ENCODE assay signal across 19 cellular contexts in the genomic region with DNA sequence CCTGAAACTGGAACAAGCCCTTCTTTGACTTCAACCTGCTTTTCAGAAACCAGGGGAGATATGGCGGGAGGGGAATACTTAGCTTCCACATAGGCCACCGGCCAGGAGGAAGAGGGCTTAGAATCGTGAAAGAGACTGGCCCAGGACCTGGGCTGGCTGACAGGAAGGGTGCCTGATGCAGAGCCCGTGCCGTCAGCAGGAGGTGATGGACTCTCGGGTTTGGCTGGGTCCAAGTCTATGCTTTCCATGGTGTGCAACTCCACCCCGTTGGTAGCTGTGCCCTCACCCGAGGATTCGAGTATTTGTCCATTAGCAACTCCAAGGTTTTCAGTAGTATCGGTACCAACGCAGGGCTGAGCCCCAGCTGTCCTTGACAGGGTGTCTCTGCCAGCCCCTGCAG. TPM values are rescaled to one million over a fixed set of nuclear protein-coding genes. Genes with fewer than 3 reads are reported as not detected.
"Had no signal": no experiment of that assay in that cellular context is flagged by ENCODE, and none has a peak within 500 bp of the region (broad histone marks: within the 10 kb centered on the region; RNA-seq: fewer than 3 reads in every experiment).

No MANE protein-coding gene starts in this region.

RNA-seq across cellular contexts. Expression of gene OR11H12, which starts 35.1 kb away (rescaled TPM):
- total RNA-seq: activated naive CD4-positive, alpha-beta T cell treated with anti-CD3 and anti-CD28 coated beads for 36 hours; activated naive CD4-positive, alpha-beta T cell treated with anti-CD3 and anti-CD28 coated beads, Interleukin-2, amount 50 U/mL, for 72 hours; activated naive CD8-positive, alpha-beta T cell treated with anti-CD3 and anti-CD28 coated beads for 36 hours; activated naive CD8-positive, alpha-beta T cell treated with anti-CD3 and anti-CD28 coated beads, Interleukin-2, amount 10 ng/mL, durations not matched to agents 7 days and 5 days; activated T-cell treated with anti-CD3 and anti-CD28 coated beads, Interleukin-2, amount 50 U/mL, for 4 hours; activated T-cell treated with anti-CD3 and anti-CD28 coated beads, Interleukin-2, amount 50 U/mL, for 72 hours; activated T-helper 1 cell treated with anti-CD3 and anti-CD28 coated beads, Interleukin-12 subunit alpha, Interleukin-12 subunit beta, Interleukin-2, Interleukin-4 antibody, amounts not matched to agents 30 ng/mL and 10 ng/mL and 1 ng/mL, durations not matched to agents 14 hours and 24 hours and 36 hours; activated T-helper 17 cell treated with anti-CD3 and anti-CD28 coated beads, Interleukin-2, amount 50 U/mL, for 72 hours; activated T-helper 2 cell treated with anti-CD3 and anti-CD28 coated beads, Interferon-gamma antibody, Interleukin-2, Interleukin-4, amounts not matched to agents 10 μg/mL and 5 μg/mL and 100 μg/mL, durations not matched to agents 14 hours and 24 hours and 36 hours; adrenal gland; ascending aorta; astrocyte; body of pancreas; breast epithelium; bronchial epithelial cell; cardiac muscle cell; cardiac septum; cerebellum had no signal
- polyA plus RNA-seq: adipose tissue, adrenal gland, cardiac muscle cell had no signal
